In the genomic region with DNA sequence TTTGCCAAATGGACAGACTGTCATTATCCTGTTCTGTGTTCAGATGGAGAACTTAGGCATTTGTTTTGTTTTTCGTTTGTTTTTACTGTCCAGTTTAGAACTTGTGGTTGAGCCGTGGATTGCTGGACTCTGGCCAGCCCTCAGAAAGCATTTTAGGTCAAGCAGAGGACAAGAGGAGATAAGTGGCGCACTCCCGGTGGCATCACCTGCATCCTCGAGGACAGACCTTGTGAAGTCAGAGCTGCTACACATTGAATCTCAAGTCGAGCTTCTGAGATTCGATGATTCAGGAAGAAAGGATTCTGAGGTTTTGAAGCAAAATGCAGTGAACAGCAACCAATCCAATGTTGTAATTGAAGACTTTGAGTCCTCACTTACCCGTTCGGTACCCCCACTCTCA, we compare ENCODE assay signal across 1 cellular context.
TF ChIP-seq lines count a peak whose summit lies in the region.

No MANE protein-coding gene starts in this region.

TF ChIP-seq in SK-N-SH, 30 proteins besides CTCF, POLR2A, EP300 and RAD21:
- TF ChIP-seq ELF1 (IDR thresholded peaks at IDR 0.05): no peak
- TF ChIP-seq, protein P1, sequence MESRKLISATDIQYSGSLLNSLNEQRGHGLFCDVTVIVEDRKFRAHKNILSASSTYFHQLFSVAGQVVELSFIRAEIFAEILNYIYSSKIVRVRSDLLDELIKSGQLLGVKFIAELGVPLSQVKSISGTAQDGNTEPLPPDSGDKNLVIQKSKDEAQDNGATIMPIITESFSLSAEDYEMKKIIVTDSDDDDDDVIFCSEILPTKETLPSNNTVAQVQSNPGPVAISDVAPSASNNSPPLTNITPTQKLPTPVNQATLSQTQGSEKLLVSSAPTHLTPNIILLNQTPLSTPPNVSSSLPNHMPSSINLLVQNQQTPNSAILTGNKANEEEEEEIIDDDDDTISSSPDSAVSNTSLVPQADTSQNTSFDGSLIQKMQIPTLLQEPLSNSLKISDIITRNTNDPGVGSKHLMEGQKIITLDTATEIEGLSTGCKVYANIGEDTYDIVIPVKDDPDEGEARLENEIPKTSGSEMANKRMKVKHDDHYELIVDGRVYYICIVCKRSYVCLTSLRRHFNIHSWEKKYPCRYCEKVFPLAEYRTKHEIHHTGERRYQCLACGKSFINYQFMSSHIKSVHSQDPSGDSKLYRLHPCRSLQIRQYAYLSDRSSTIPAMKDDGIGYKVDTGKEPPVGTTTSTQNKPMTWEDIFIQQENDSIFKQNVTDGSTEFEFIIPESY (IDR thresholded peaks at IDR 0.05; ENCODE audit: borderline replicate concordance, low read depth): no peak
- TF ChIP-seq, protein P2, sequence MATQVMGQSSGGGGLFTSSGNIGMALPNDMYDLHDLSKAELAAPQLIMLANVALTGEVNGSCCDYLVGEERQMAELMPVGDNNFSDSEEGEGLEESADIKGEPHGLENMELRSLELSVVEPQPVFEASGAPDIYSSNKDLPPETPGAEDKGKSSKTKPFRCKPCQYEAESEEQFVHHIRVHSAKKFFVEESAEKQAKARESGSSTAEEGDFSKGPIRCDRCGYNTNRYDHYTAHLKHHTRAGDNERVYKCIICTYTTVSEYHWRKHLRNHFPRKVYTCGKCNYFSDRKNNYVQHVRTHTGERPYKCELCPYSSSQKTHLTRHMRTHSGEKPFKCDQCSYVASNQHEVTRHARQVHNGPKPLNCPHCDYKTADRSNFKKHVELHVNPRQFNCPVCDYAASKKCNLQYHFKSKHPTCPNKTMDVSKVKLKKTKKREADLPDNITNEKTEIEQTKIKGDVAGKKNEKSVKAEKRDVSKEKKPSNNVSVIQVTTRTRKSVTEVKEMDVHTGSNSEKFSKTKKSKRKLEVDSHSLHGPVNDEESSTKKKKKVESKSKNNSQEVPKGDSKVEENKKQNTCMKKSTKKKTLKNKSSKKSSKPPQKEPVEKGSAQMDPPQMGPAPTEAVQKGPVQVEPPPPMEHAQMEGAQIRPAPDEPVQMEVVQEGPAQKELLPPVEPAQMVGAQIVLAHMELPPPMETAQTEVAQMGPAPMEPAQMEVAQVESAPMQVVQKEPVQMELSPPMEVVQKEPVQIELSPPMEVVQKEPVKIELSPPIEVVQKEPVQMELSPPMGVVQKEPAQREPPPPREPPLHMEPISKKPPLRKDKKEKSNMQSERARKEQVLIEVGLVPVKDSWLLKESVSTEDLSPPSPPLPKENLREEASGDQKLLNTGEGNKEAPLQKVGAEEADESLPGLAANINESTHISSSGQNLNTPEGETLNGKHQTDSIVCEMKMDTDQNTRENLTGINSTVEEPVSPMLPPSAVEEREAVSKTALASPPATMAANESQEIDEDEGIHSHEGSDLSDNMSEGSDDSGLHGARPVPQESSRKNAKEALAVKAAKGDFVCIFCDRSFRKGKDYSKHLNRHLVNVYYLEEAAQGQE (IDR thresholded peaks at IDR 0.05; ENCODE audit: low read depth, low read length): no peak
- TF ChIP-seq GABPA (IDR thresholded peaks at IDR 0.05; ENCODE audit: low read depth): no peak
- TF ChIP-seq NRF1 (IDR thresholded peaks at IDR 0.05; ENCODE audit: low read depth, low read length): no peak
- no peak for TF ChIP-seq JUND (IDR thresholded peaks at IDR 0.05)
- TF ChIP-seq POLR2AphosphoS5 (IDR thresholded peaks at IDR 0.05; ENCODE audit: low read depth, low read length): no peak
